15 cellular contexts compared by ENCODE assay signal in genomic region chr18:46387426-46388131, GRCh38.
A peak's percentile ranks its signal among the peaks of the same experiment; 100 is the strongest.
DNase-seq lines count a peak whose midpoint lies in the region; ATAC-seq, FAIRE-seq and TF ChIP-seq lines count a peak whose summit lies in the region.
"Had no signal": no experiment of that assay in that cellular context is flagged by ENCODE, and none has a peak within 500 bp of the region (broad histone marks: within the 10 kb centered on the region; RNA-seq: fewer than 3 reads in every experiment).

No MANE protein-coding gene starts in this region.

- H2BK15ac ChIP-seq in H1 (ENCODE audit: low read length) = 0 out of 2 replicates have a peak overlapping the region, but pooled peaks have one; percentile 9

- WGBS in H1 (ENCODE audit: extremely low coverage in 1 of 2, insufficient coverage in 1 of 2, insufficient read length in 1 of 2, insufficient replicate concordance in 2 of 2, low coverage in 1 of 2, low lambda C conversion rate in 2 of 2, missing lambda C conversion rate in 1 of 2), 2 experiments = 90% methylated on average over 9 of the region's 9 CpGs; no CpG with 5 or more reads in 1 of the 2 experiments

- CTCF ChIA-PET in H1 (lab: Charles Lee; ENCODE audit: partially characterized antibody) (interaction anchor here (0.6 to 6.2 kb wide), 15 partner anchors 8 to 271 kb away, joined by 3 to 84 read pairs (median 6); no protein-coding TSS in a partner anchor), Calu3 (lab: Charles Lee) (interaction anchor here (0.6 to 1.8 kb wide), 3 partner anchors 8 to 106 kb away, joined by 3 to 4 read pairs (median 3); no protein-coding TSS in a partner anchor)

- no peaks in the 10 kb centered on the region for H3K36me3 Mint-ChIP-seq in Calu3 (ENCODE audit: insufficient read depth, unreplicated experiment)
- H3K36me3 Mint-ChIP-seq: activated naive CD4-positive, alpha-beta T cell treated with anti-CD3 and anti-CD28 coated beads, Interleukin-2, amount 50 U/mL, for 72 hours had no signal

- no peak overlapping the region for H4K5ac ChIP-seq in H1 (ENCODE audit: insufficient read length, low read depth, low read length)

- no peak overlapping the region for H3K4me2 ChIP-seq in H1 (ENCODE audit: insufficient read depth in 1 of 2, low read depth in 2 of 2, low read length in 2 of 2)

- no peaks in the 10 kb centered on the region for H3K27me3 ChIP-seq in right atrium auricular region
- no peaks in the 10 kb centered on the region for H3K27me3 ChIP-seq in H1 (replicated peaks in 1 of 4; ENCODE audit: control insufficient read depth in 3 of 4, extremely low read depth in 1 of 4, insufficient read depth in 3 of 4, low read length in 3 of 4)
- H3K27me3 ChIP-seq in left lung = no peaks in the 10 kb centered on the region
- H3K27me3 ChIP-seq in upper lobe of right lung = no peaks in the 10 kb centered on the region

- no peak overlapping the region for H2AFZ ChIP-seq in H1 (ENCODE audit: low read length)

- ATAC-seq in Right ventricle myocardium inferior (peak; percentile 70), left lung (peak; percentile 77), upper lobe of right lung (peak; percentile 60)
- ATAC-seq: activated naive CD4-positive, alpha-beta T cell treated with anti-CD3 and anti-CD28 coated beads, Interleukin-2, amount 50 U/mL, for 72 hours; stimulated activated naive CD8-positive, alpha-beta T cell treated with anti-CD3 and anti-CD28 coated beads, Interleukin-15, amount 100 ng/mL, for 72 hours had no signal

- H2AK5ac ChIP-seq in H1 (ENCODE audit: low read depth, low read length) = no peak overlapping the region

- POLR2A ChIA-PET in H1 (lab: Charles Lee; ENCODE audit: partially characterized antibody) = no interaction called here

- H3K79me2 ChIP-seq in H1 (ENCODE audit: control insufficient read depth in 1 of 2, insufficient read depth in 2 of 2, low read length in 2 of 2) = peaks cover 0 to 3% of the 10 kb centered on the region in 2 experiments; a peak in 1 of 4 replicates

- no peak overlapping the region for H2BK12ac ChIP-seq in H1 (ENCODE audit: low read depth, low read length)

- no peak for TF ChIP-seq RAD21 in H1 (IDR thresholded peaks at IDR 0.05 in 1 of 2, conservative IDR thresholded peaks at IDR 0.05 in 1 of 2; ENCODE audit: low read depth in 2 of 2, low read length in 2 of 2)

- H3K9me3 ChIP-seq in right atrium auricular region (no peaks in the 10 kb centered on the region), H1 (ENCODE audit: insufficient read depth in 2 of 2, low read depth in 1 of 2, low read length in 1 of 2) (no peaks in the 10 kb centered on the region), left lung (no peaks in the 10 kb centered on the region), upper lobe of right lung (no peaks in the 10 kb centered on the region)

- H3K9ac ChIP-seq in H1 (replicated peaks in 1 of 4; ENCODE audit: extremely low read depth in 1 of 4, low read depth in 3 of 4, low read length in 3 of 4) = no peak overlapping the region

- H3K18ac ChIP-seq in H1 (ENCODE audit: extremely low read depth, low read length) = no peak overlapping the region

- H3K23me2 ChIP-seq in H1 (ENCODE audit: low read depth, low read length) = peaks cover 7% of the 10 kb centered on the region; the same call in 1 of the 2 replicates

- H2BK120ac ChIP-seq in H1 (replicated peaks; ENCODE audit: low read depth, low read length) = no peak overlapping the region

- no peak overlapping the region for H3K27ac Mint-ChIP-seq in Calu3 (ENCODE audit: unreplicated experiment)
- H3K27ac Mint-ChIP-seq: activated naive CD4-positive, alpha-beta T cell treated with anti-CD3 and anti-CD28 coated beads, Interleukin-2, amount 50 U/mL, for 72 hours had no signal

- no peak for TF ChIP-seq CTCF in right atrium auricular region (IDR thresholded peaks at IDR 0.05)
- TF ChIP-seq CTCF in H1 (IDR thresholded peaks at IDR 0.05; ENCODE audit: control extremely low read depth in 1 of 3, insufficient read depth in 1 of 3, low read depth in 1 of 3, low read length in 3 of 3) = no peak
- no peak for TF ChIP-seq CTCF in left lung (IDR thresholded peaks at IDR 0.05)
- TF ChIP-seq CTCF in upper lobe of right lung (IDR thresholded peaks at IDR 0.05) = no peak
- no peak for TF ChIP-seq CTCF in Calu3 (IDR thresholded peaks at IDR 0.05; ENCODE audit: unreplicated experiment)

- peaks cover 63% of the 10 kb centered on the region for H3K27me3 Mint-ChIP-seq in Calu3 (ENCODE audit: unreplicated experiment)
- H3K27me3 Mint-ChIP-seq: stimulated activated naive CD8-positive, alpha-beta T cell treated with anti-CD3 and anti-CD28 coated beads, Interleukin-15, amount 100 ng/mL, for 72 hours had no signal

- H3K36me3 ChIP-seq in right atrium auricular region (no peaks in the 10 kb centered on the region), H1 (ENCODE audit: control insufficient read depth in 2 of 4, insufficient read depth in 4 of 4, low read length in 3 of 4) (no peaks in the 10 kb centered on the region; a peak in 1 of 8 replicates), left lung (no peaks in the 10 kb centered on the region), upper lobe of right lung (no peaks in the 10 kb centered on the region)

- no TSS peak for BruUV-seq in Calu3 (replicated peaks; lab: Mats Ljungman, UMichigan)

- no peak for TF ChIP-seq POLR2A in H1 (IDR thresholded peaks at IDR 0.05; ENCODE audit: control extremely low read depth in 1 of 2, low read depth in 2 of 2, low read length in 2 of 2)

- H4K91ac ChIP-seq in H1 (replicated peaks; ENCODE audit: insufficient read length, low read length) = no peak overlapping the region

- no peak overlapping the region for H2BK20ac ChIP-seq in H1 (ENCODE audit: low read length)

- H3K4me3 ChIP-seq in right atrium auricular region = no peak overlapping the region
- H3K4me3 ChIP-seq in H1 (ENCODE audit: extremely low read depth in 1 of 4, insufficient read depth in 2 of 4, low read depth in 3 of 4, low read length in 4 of 4) = no peak overlapping the region
- H3K4me3 ChIP-seq in left lung = no peak overlapping the region
- no peak overlapping the region for H3K4me3 ChIP-seq in upper lobe of right lung

- H3K9me3 Mint-ChIP-seq in Calu3 (ENCODE audit: low read depth, unreplicated experiment) = no peaks in the 10 kb centered on the region
- H3K9me3 Mint-ChIP-seq: activated naive CD4-positive, alpha-beta T cell treated with anti-CD3 and anti-CD28 coated beads, Interleukin-2, amount 50 U/mL, for 72 hours; neural crest cell; stimulated activated naive CD8-positive, alpha-beta T cell treated with anti-CD3 and anti-CD28 coated beads, Interleukin-15, amount 100 ng/mL, for 72 hours had no signal

- FAIRE-seq in H1 (lab: Jason Lieb, UNC) = no peak

- H4K20me1 ChIP-seq in H1 (replicated peaks in 1 of 2; ENCODE audit: control insufficient read depth in 1 of 2, insufficient read depth in 2 of 2, low read length in 2 of 2) = peaks cover 0 to 6% of the 10 kb centered on the region in 2 experiments

- no peak for TF ChIP-seq EP300 in H1 (IDR thresholded peaks at IDR 0.05; ENCODE audit: borderline replicate concordance in 1 of 2, low read depth in 2 of 2, low read length in 2 of 2)

- H4K8ac ChIP-seq in H1 (ENCODE audit: extremely low read depth, insufficient read depth, low read length) = no peak overlapping the region; the same call in 1 of the 2 replicates

- intact Hi-C loops in Right ventricle myocardium inferior (cut with DNase I) (loop anchor here (1.0 kb wide), 1 partner anchor 25 kb away; no protein-coding TSS in a partner anchor), left lung (cut with DNase I) (no loop called here), upper lobe of right lung (cut with DNase I) (no loop called here), Calu3 (cut with micrococcal nuclease; ENCODE audit: unreplicated experiment) (no loop called here)

- H3K4me1 ChIP-seq in right atrium auricular region (peaks cover 0 to 21% of the 10 kb centered on the region in 2 donors), H1 (replicated peaks in 1 of 4; ENCODE audit: control insufficient read depth in 3 of 4, insufficient read depth in 4 of 4, low read length in 3 of 4) (no peaks in the 10 kb centered on the region), left lung (peaks cover 7 to 10% of the 10 kb centered on the region in 2 donors), upper lobe of right lung (peaks cover 16% of the 10 kb centered on the region)

- H3K56ac ChIP-seq in H1 (replicated peaks; ENCODE audit: insufficient read length, low read depth, low read length) = no peak overlapping the region

- H2BK5ac ChIP-seq in H1 (ENCODE audit: low read depth, low read length) = no peak overlapping the region

- no peak overlapping the region for H3K4me3 Mint-ChIP-seq in Calu3 (ENCODE audit: low read depth, unreplicated experiment)
- H3K4me3 Mint-ChIP-seq: neural crest cell; stimulated activated naive CD8-positive, alpha-beta T cell treated with anti-CD3 and anti-CD28 coated beads, Interleukin-15, amount 100 ng/mL, for 72 hours had no signal

- H3K27ac ChIP-seq in right atrium auricular region (peak overlapping the region in 1 of 2 donors; percentile 58), H1 (ENCODE audit: low read depth, low read length) (no peak overlapping the region), left lung (no peak overlapping the region), upper lobe of right lung (no peak overlapping the region)

- no peak overlapping the region for H3K14ac ChIP-seq in H1 (ENCODE audit: insufficient read length)

- DNase-seq in Right ventricle myocardium inferior (ENCODE audit: missing footprints) = no peak
- no peak for DNase-seq in right atrium auricular region (ENCODE audit: low spot score)
- DNase-seq in H1 (ENCODE audit: low read depth in 1 of 2, low spot score in 2 of 2) = no peak
- DNase-seq in left lung = no peak
- no peak for DNase-seq in upper lobe of right lung
- DNase-seq in NCI-H510A treated with DMSO at 0.1 percent for 48 hours (lab: John Stamatoyannopoulos, UW) = no peak
- no peak for DNase-seq in putamen (ENCODE audit: low spot score)
- DNase-seq in Calu3 = no peak
- DNase-seq: effector CD8-positive, alpha-beta T cell; NCI-H1436 treated with DMSO at 0.1 percent for 48 hours; stimulated activated CD4-positive, alpha-beta T cell treated with anti-CD3 and anti-CD28 coated beads, Interleukin-1b, Interleukin-23, amount 100 ng/mL, for 48 hours; stimulated activated naive CD8-positive, alpha-beta T cell treated with anti-CD3 and anti-CD28 coated beads, Interleukin-15, amount 100 ng/mL, for 72 hours; T-helper 9 cell had no signal

- H3K79me1 ChIP-seq in H1 (ENCODE audit: low read depth, low read length) = no peaks in the 10 kb centered on the region

- no peak overlapping the region for H3K4ac ChIP-seq in H1 (replicated peaks; ENCODE audit: insufficient read length, low read depth, low read length)

- no peak overlapping the region for H3K23ac ChIP-seq in H1 (ENCODE audit: insufficient read length)

- no peaks in the 10 kb centered on the region for H3K4me1 Mint-ChIP-seq in Calu3 (ENCODE audit: low read depth, unreplicated experiment)
- H3K4me1 Mint-ChIP-seq: stimulated activated naive CD8-positive, alpha-beta T cell treated with anti-CD3 and anti-CD28 coated beads, Interleukin-15, amount 100 ng/mL, for 72 hours had no signal

TF ChIP-seq in H1, 55 proteins besides CTCF, POLR2A, EP300 and RAD21 (continues in another document):
- TF ChIP-seq ZNF274 (IDR thresholded peaks at IDR 0.05; ENCODE audit: borderline replicate concordance, extremely low read depth, low read length) (no peak), POU5F1 (IDR thresholded peaks at IDR 0.05; ENCODE audit: low read depth, low read length) (no peak), TCF12 (IDR thresholded peaks at IDR 0.05; ENCODE audit: low read depth, low read length) (no peak), GABPA (IDR thresholded peaks at IDR 0.05; ENCODE audit: borderline replicate concordance, insufficient read depth, low read length) (no peak)
